Comparison of ENCODE assay signal across 27 cellular contexts in genomic region chr3:47003461-47004368, GRCh38. TPM values are rescaled to one million over a fixed set of nuclear protein-coding genes. Genes with fewer than 3 reads are reported as not detected.
DNase-seq lines count a peak whose midpoint lies in the region; ATAC-seq, FAIRE-seq and TF ChIP-seq lines count a peak whose summit lies in the region.
"Had no signal": no experiment of that assay in that cellular context is flagged by ENCODE, and none has a peak within 500 bp of the region (broad histone marks: within the 10 kb centered on the region; RNA-seq: fewer than 3 reads in every experiment).

No MANE protein-coding gene starts in this region.

- H3K36me3 Mint-ChIP-seq in activated T-cell treated with anti-CD3 and anti-CD28 coated beads, Interleukin-2, amount 50 U/mL, for 24 hours (ENCODE audit: low read depth), result peaks cover 94% of the 10 kb centered on the region
- peaks cover 28% of the 10 kb centered on the region for H3K36me3 Mint-ChIP-seq in activated T-cell treated with anti-CD3 and anti-CD28 coated beads, Interleukin-2, amount 50 U/mL, for 4 hours (ENCODE audit: insufficient read depth)
- H3K36me3 Mint-ChIP-seq: IgD-negative memory B cell, neural progenitor cell had no signal

- H3K4me3 Mint-ChIP-seq in activated T-cell treated with anti-CD3 and anti-CD28 coated beads, Interleukin-2, amount 50 U/mL, for 24 hours, result no peak overlapping the region
- no peak overlapping the region for H3K4me3 Mint-ChIP-seq in activated T-cell treated with anti-CD3 and anti-CD28 coated beads, Interleukin-2, amount 50 U/mL, for 4 hours
- H3K4me3 Mint-ChIP-seq: activated CD4-positive, alpha-beta T cell treated with anti-CD3 and anti-CD28 coated beads, Interleukin-2, amount 10 ng/mL, durations not matched to agents 7 days and 5 days; CD8-positive, alpha-beta memory T cell; central memory CD8-positive, alpha-beta T cell; IgD-negative memory B cell; memory B cell; neural progenitor cell had no signal

- no peaks in the 10 kb centered on the region for H3K27me3 Mint-ChIP-seq in activated T-cell treated with anti-CD3 and anti-CD28 coated beads, Interleukin-2, amount 50 U/mL, for 24 hours
- no peaks in the 10 kb centered on the region for H3K27me3 Mint-ChIP-seq in activated T-cell treated with anti-CD3 and anti-CD28 coated beads, Interleukin-2, amount 50 U/mL, for 4 hours (ENCODE audit: low read depth)
- H3K27me3 Mint-ChIP-seq: activated CD4-positive, alpha-beta T cell treated with anti-CD3 and anti-CD28 coated beads, Interleukin-2, amount 10 ng/mL, durations not matched to agents 7 days and 5 days; CD8-positive, alpha-beta memory T cell; central memory CD8-positive, alpha-beta T cell; IgD-negative memory B cell; memory B cell had no signal

- no peak for FAIRE-seq in H54 (lab: Jason Lieb, UNC)
- FAIRE-seq: A204.1, small intestine had no signal

- no peaks in the 10 kb centered on the region for H3K9me3 Mint-ChIP-seq in activated T-cell treated with anti-CD3 and anti-CD28 coated beads, Interleukin-2, amount 50 U/mL, for 24 hours
- no peaks in the 10 kb centered on the region for H3K9me3 Mint-ChIP-seq in activated T-cell treated with anti-CD3 and anti-CD28 coated beads, Interleukin-2, amount 50 U/mL, for 4 hours
- H3K9me3 Mint-ChIP-seq: activated CD4-positive, alpha-beta T cell treated with anti-CD3 and anti-CD28 coated beads, Interleukin-2, amount 10 ng/mL, durations not matched to agents 7 days and 5 days; CD8-positive, alpha-beta memory T cell; central memory CD8-positive, alpha-beta T cell; IgD-negative memory B cell; memory B cell; neural progenitor cell had no signal

- intact Hi-C loops in posterior vena cava (cut with DNase I), result no loop called here

- DNase-seq in activated T-cell treated with anti-CD3 and anti-CD28 coated beads, Interleukin-2, amount 50 U/mL, for 24 hours, result no peak
- DNase-seq in activated T-cell treated with anti-CD3 and anti-CD28 coated beads, Interleukin-2, amount 50 U/mL, for 4 hours, result no peak
- peak; percentile 1 for DNase-seq in stimulated activated CD4-positive, alpha-beta T cell treated with anti-CD3 and anti-CD28 coated beads, Interleukin-4, amount 100 ng/mL, for 1 hour
- no peak for DNase-seq in stimulated activated CD4-positive, alpha-beta T cell treated with anti-CD3 and anti-CD28 coated beads, Interleukin-4, amount 100 ng/mL, for 24 hours
- peak; percentile 67 for DNase-seq in posterior vena cava (ENCODE audit: low spot score)
- no peak for DNase-seq in H54 (ENCODE audit: insufficient read length, low spot score)
- DNase-seq: activated CD4-positive, alpha-beta T cell treated with anti-CD3 and anti-CD28 coated beads, Interleukin-2, amount 10 ng/mL, durations not matched to agents 7 days and 5 days; activated T-cell treated with anti-CD3 and anti-CD28 coated beads, Interleukin-2, amount 50 U/mL, for 48 hours; dermis blood vessel endothelial cell; DMS 273 treated with DMSO at 0.1 percent for 48 hours; foreskin keratinocyte; kidney glomerular epithelial cell; NCI-H1092 treated with DMSO at 0.1 percent for 48 hours; NCI-H187; NCI-H2171 treated with DMSO at 0.1 percent for 48 hours; NCI-H524 treated with DMSO at 0.1 percent for 48 hours; small intestine; substantia nigra had no signal

- peak overlapping the region; percentile 55 for H3K27ac Mint-ChIP-seq in activated T-cell treated with anti-CD3 and anti-CD28 coated beads, Interleukin-2, amount 50 U/mL, for 24 hours
- H3K27ac Mint-ChIP-seq: activated CD4-positive, alpha-beta T cell treated with anti-CD3 and anti-CD28 coated beads, Interleukin-2, amount 10 ng/mL, durations not matched to agents 7 days and 5 days; IgD-negative memory B cell; memory B cell; neural progenitor cell had no signal

- H3K4me1 Mint-ChIP-seq in activated T-cell treated with anti-CD3 and anti-CD28 coated beads, Interleukin-2, amount 50 U/mL, for 24 hours (ENCODE audit: low read depth), result peaks cover 9% of the 10 kb centered on the region
- no peaks in the 10 kb centered on the region for H3K4me1 Mint-ChIP-seq in activated T-cell treated with anti-CD3 and anti-CD28 coated beads, Interleukin-2, amount 50 U/mL, for 4 hours (ENCODE audit: low read depth)
- H3K4me1 Mint-ChIP-seq: IgD-negative memory B cell had no signal

- TF ChIP-seq POLR2A in GM18505 (IDR thresholded peaks at IDR 0.05; ENCODE audit: borderline replicate concordance, extremely low read depth, insufficient read depth, insufficient read length) (no peak), H54 (IDR thresholded peaks at IDR 0.05; ENCODE audit: low read depth, low read length) (no peak)

- no peak for ATAC-seq in activated T-cell treated with anti-CD3 and anti-CD28 coated beads, Interleukin-2, amount 50 U/mL, for 4 hours
- ATAC-seq in GM19351 (IDR thresholded peaks at IDR 0.05; ENCODE audit: unreplicated experiment), result no peak
- no peak for ATAC-seq in GM18505 (IDR thresholded peaks at IDR 0.05; ENCODE audit: unreplicated experiment)
- ATAC-seq: foreskin keratinocyte, heart right ventricle had no signal

RNA-seq across cellular contexts. Expression of gene NBEAL2, which starts 24.2 kb away (rescaled TPM):
- total RNA-seq in activated T-cell treated with anti-CD3 and anti-CD28 coated beads, Interleukin-2, amount 50 U/mL, for 4 hours, result 10 to 100 TPM; 75.5 to 86.9 (median 80.7) TPM
- total RNA-seq in posterior vena cava, result 10 to 100 TPM; 26.0 to 33.1 TPM

RNA-seq across cellular contexts. Expression of gene CCDC12, which starts 27.2 kb away (rescaled TPM):
- total RNA-seq in activated T-cell treated with anti-CD3 and anti-CD28 coated beads, Interleukin-2, amount 50 U/mL, for 4 hours, result 10 to 100 TPM; 75.9 to 77.6 (median 76.5) TPM
- total RNA-seq in posterior vena cava, result 10 to 100 TPM; 21.5 to 26.0 TPM

Comparison
In these comparisons a context has a peak if more than half of its experiments do, and no peak if none do; other contexts are left out.
1. DNase-seq: peak in stimulated activated CD4-positive, alpha-beta T cell treated with anti-CD3 and anti-CD28 coated beads, Interleukin-4, amount 100 ng/mL, for 1 hour (single experiment) and posterior vena cava (single experiment); none in activated T-cell treated with anti-CD3 and anti-CD28 coated beads, Interleukin-2, amount 50 U/mL, for 24 hours (single experiment), activated T-cell treated with anti-CD3 and anti-CD28 coated beads, Interleukin-2, amount 50 U/mL, for 4 hours (single experiment), stimulated activated CD4-positive, alpha-beta T cell treated with anti-CD3 and anti-CD28 coated beads, Interleukin-4, amount 100 ng/mL, for 24 hours (single experiment) and H54 (single experiment).